1 cellular context compared by ENCODE assay signal in genomic region chr9:68779558-68780376, GRCh38.
TF ChIP-seq lines count a peak whose summit lies in the region.

No MANE protein-coding gene starts in this region.

TF ChIP-seq in GM12878, 131 proteins besides CTCF, POLR2A, EP300 and RAD21 (continued from another document and continues in another):
- TF ChIP-seq BCL3 (IDR thresholded peaks at IDR 0.05; ENCODE audit: borderline replicate concordance, insufficient read depth, low read depth, low read length, poor library complexity, severe bottlenecking) (peak; percentile 57), MTA2 (IDR thresholded peaks at IDR 0.05; ENCODE audit: low read depth) (no peak), SIX5 (IDR thresholded peaks at IDR 0.05; ENCODE audit: low read depth, low read length, severe bottlenecking) (peak; percentile 47), HDAC2 (IDR thresholded peaks at IDR 0.05) (no peak), TCF7 (IDR thresholded peaks at IDR 0.05; ENCODE audit: borderline replicate concordance) (no peak), EED (IDR thresholded peaks at IDR 0.05; ENCODE audit: low read depth) (peak; percentile 33; the same call in 1 of the 2 replicates), SREBF1 (IDR thresholded peaks at IDR 0.05; ENCODE audit: low read length) (no peak), CHD4 (IDR thresholded peaks at IDR 0.05) (no peak), ZNF274 (IDR thresholded peaks at IDR 0.05; ENCODE audit: insufficient read depth, insufficient read length) (no peak), TARDBP (IDR thresholded peaks at IDR 0.05; ENCODE audit: borderline replicate concordance) (0 out of 2 replicates have a peak, but pooled peaks have one; percentile 69), TCF12 (IDR thresholded peaks at IDR 0.05; ENCODE audit: low read depth, low read length) (no peak), NR2F1 (conservative IDR thresholded peaks at IDR 0.05) (peak; percentile 70), SP1 (IDR thresholded peaks at IDR 0.05; ENCODE audit: low read depth, low read length) (no peak), PAX8 (IDR thresholded peaks at IDR 0.05) (no peak), PRDM15 (CRISPR knock-in tag; IDR thresholded peaks at IDR 0.05) (no peak), SMAD1 (IDR thresholded peaks at IDR 0.05; ENCODE audit: low read depth, partially characterized antibody) (no peak), CEBPB (IDR thresholded peaks at IDR 0.05; ENCODE audit: borderline replicate concordance in 1 of 2, low read depth in 2 of 2, low read length in 2 of 2) (no peak), SKIL (IDR thresholded peaks at IDR 0.05; ENCODE audit: low read depth, poor library complexity, severe bottlenecking) (no peak), CBX3 (IDR thresholded peaks at IDR 0.05; ENCODE audit: borderline replicate concordance, low read depth) (no peak), ZBTB33 (IDR thresholded peaks at IDR 0.05) (no peak), EGR1 (IDR thresholded peaks at IDR 0.05; ENCODE audit: borderline replicate concordance in 1 of 2, low read depth in 2 of 2, low read length in 2 of 2) (no peak), MEF2A (IDR thresholded peaks at IDR 0.05; ENCODE audit: insufficient read depth, low read depth, low read length) (0 out of 2 replicates have a peak, but pooled peaks have one; percentile 6), SRF (IDR thresholded peaks at IDR 0.05; ENCODE audit: low read depth in 2 of 2, low read length in 2 of 2) (peak in 1 of 2 experiments; percentile 94; a peak in 2 of 4 replicates), IKZF1 (conservative IDR thresholded peaks at IDR 0.05) (peak; percentile 100), ZBED1 (IDR thresholded peaks at IDR 0.05; ENCODE audit: borderline replicate concordance) (no peak), BMI1 (IDR thresholded peaks at IDR 0.05; ENCODE audit: borderline replicate concordance) (no peak), JUND (IDR thresholded peaks at IDR 0.05; ENCODE audit: low read depth, low read length) (no peak), SIN3A (IDR thresholded peaks at IDR 0.05; ENCODE audit: low read depth, low read length) (no peak; the same call in 1 of the 2 replicates), GATAD2B (conservative IDR thresholded peaks at IDR 0.05; ENCODE audit: low read depth) (peak; percentile 91)
- TF ChIP-seq, protein P1, sequence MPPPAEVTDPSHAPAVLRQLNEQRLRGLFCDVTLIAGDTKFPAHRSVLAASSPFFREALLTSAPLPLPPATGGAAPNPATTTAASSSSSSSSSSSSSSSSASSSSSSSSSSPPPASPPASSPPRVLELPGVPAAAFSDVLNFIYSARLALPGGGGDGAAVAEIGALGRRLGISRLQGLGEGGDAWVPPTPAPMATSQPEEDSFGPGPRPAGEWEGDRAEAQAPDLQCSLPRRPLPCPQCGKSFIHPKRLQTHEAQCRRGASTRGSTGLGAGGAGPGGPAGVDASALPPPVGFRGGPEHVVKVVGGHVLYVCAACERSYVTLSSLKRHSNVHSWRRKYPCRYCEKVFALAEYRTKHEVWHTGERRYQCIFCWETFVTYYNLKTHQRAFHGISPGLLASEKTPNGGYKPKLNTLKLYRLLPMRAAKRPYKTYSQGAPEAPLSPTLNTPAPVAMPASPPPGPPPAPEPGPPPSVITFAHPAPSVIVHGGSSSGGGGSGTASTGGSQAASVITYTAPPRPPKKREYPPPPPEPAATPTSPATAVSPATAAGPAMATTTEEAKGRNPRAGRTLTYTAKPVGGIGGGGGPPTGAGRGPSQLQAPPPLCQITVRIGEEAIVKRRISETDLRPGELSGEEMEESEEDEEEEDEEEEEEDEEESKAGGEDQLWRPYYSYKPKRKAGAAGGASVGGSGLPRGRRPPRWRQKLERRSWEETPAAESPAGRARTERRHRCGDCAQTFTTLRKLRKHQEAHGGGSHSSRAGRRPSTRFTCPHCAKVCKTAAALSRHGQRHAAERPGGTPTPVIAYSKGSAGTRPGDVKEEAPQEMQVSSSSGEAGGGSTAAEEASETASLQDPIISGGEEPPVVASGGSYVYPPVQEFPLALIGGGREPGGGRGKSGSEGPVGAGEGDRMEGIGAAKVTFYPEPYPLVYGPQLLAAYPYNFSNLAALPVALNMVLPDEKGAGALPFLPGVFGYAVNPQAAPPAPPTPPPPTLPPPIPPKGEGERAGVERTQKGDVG (CRISPR knock-in tag; IDR thresholded peaks at IDR 0.05): 0 out of 2 replicates have a peak, but pooled peaks have one; percentile 35
- TF ChIP-seq, protein P2, sequence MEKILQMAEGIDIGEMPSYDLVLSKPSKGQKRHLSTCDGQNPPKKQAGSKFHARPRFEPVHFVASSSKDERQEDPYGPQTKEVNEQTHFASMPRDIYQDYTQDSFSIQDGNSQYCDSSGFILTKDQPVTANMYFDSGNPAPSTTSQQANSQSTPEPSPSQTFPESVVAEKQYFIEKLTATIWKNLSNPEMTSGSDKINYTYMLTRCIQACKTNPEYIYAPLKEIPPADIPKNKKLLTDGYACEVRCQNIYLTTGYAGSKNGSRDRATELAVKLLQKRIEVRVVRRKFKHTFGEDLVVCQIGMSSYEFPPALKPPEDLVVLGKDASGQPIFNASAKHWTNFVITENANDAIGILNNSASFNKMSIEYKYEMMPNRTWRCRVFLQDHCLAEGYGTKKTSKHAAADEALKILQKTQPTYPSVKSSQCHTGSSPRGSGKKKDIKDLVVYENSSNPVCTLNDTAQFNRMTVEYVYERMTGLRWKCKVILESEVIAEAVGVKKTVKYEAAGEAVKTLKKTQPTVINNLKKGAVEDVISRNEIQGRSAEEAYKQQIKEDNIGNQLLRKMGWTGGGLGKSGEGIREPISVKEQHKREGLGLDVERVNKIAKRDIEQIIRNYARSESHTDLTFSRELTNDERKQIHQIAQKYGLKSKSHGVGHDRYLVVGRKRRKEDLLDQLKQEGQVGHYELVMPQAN (conservative IDR thresholded peaks at IDR 0.05): peak; percentile 74; the same call in 1 of the 2 replicates
- TF ChIP-seq, protein P3, sequence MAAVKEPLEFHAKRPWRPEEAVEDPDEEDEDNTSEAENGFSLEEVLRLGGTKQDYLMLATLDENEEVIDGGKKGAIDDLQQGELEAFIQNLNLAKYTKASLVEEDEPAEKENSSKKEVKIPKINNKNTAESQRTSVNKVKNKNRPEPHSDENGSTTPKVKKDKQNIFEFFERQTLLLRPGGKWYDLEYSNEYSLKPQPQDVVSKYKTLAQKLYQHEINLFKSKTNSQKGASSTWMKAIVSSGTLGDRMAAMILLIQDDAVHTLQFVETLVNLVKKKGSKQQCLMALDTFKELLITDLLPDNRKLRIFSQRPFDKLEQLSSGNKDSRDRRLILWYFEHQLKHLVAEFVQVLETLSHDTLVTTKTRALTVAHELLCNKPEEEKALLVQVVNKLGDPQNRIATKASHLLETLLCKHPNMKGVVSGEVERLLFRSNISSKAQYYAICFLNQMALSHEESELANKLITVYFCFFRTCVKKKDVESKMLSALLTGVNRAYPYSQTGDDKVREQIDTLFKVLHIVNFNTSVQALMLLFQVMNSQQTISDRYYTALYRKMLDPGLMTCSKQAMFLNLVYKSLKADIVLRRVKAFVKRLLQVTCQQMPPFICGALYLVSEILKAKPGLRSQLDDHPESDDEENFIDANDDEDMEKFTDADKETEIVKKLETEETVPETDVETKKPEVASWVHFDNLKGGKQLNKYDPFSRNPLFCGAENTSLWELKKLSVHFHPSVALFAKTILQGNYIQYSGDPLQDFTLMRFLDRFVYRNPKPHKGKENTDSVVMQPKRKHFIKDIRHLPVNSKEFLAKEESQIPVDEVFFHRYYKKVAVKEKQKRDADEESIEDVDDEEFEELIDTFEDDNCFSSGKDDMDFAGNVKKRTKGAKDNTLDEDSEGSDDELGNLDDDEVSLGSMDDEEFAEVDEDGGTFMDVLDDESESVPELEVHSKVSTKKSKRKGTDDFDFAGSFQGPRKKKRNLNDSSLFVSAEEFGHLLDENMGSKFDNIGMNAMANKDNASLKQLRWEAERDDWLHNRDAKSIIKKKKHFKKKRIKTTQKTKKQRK (IDR thresholded peaks at IDR 0.05; ENCODE audit: low read depth, low read length): no peak
- TF ChIP-seq, protein P4, sequence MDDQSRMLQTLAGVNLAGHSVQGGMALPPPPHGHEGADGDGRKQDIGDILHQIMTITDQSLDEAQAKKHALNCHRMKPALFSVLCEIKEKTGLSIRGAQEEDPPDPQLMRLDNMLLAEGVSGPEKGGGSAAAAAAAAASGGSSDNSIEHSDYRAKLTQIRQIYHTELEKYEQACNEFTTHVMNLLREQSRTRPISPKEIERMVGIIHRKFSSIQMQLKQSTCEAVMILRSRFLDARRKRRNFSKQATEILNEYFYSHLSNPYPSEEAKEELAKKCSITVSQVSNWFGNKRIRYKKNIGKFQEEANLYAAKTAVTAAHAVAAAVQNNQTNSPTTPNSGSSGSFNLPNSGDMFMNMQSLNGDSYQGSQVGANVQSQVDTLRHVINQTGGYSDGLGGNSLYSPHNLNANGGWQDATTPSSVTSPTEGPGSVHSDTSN (IDR thresholded peaks at IDR 0.05; ENCODE audit: insufficient replicate concordance, low read depth, low read length): no peak
- TF ChIP-seq, protein P5, sequence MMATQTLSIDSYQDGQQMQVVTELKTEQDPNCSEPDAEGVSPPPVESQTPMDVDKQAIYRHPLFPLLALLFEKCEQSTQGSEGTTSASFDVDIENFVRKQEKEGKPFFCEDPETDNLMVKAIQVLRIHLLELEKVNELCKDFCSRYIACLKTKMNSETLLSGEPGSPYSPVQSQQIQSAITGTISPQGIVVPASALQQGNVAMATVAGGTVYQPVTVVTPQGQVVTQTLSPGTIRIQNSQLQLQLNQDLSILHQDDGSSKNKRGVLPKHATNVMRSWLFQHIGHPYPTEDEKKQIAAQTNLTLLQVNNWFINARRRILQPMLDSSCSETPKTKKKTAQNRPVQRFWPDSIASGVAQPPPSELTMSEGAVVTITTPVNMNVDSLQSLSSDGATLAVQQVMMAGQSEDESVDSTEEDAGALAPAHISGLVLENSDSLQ (IDR thresholded peaks at IDR 0.05): peak; percentile 81
